Comparison of ENCODE assay signal across 1 cellular context in the genomic region with DNA sequence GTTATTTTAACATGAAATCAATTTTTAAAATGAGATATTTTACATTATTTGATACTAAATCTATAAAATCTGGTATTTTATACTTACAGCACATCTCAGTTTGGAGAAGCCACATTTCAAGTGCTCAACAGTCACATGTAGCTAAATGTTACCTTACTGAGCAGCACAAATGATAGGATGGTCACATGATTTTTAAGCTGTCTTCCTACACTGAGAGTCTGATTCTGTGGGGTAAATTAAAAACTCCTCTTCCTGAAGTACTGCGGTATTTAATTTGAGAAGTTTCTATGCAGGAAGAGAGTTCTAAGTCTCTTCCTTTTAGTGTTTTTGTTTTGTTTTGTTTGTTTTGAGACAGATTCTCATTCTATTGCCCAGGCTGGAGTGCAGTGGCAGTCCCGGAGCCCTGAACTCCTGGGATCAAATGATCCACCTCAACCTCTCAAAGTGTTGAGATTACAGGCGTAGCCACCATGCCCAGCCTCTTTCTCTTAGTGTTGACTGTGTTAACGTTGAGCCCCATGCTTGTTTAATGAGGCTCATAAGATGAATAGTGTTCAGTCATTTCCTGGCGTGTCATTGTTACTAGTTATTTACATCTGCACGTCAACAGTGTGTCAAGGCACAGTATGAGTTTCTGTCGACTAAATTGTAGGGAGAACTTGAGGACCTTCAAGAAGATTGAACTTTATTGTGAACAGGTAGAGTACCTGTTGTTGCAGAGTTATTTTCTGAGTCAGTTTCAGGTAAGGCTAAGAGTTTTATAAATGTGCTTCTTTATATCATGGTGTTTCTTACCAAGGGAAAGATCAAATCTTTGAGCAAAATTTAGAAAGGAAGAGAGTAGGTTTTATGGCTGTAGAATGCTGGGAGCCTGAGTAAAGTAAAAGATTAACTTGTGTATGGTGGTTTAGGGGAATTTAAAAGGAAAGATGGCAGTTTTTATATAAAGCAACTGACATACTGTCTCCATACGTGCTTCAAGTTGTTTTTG.
TF ChIP-seq lines count a peak whose summit lies in the region.

No MANE protein-coding gene starts in this region.

TF ChIP-seq in SK-N-SH, 30 proteins besides CTCF, POLR2A, EP300 and RAD21:
- TF ChIP-seq, protein P1, sequence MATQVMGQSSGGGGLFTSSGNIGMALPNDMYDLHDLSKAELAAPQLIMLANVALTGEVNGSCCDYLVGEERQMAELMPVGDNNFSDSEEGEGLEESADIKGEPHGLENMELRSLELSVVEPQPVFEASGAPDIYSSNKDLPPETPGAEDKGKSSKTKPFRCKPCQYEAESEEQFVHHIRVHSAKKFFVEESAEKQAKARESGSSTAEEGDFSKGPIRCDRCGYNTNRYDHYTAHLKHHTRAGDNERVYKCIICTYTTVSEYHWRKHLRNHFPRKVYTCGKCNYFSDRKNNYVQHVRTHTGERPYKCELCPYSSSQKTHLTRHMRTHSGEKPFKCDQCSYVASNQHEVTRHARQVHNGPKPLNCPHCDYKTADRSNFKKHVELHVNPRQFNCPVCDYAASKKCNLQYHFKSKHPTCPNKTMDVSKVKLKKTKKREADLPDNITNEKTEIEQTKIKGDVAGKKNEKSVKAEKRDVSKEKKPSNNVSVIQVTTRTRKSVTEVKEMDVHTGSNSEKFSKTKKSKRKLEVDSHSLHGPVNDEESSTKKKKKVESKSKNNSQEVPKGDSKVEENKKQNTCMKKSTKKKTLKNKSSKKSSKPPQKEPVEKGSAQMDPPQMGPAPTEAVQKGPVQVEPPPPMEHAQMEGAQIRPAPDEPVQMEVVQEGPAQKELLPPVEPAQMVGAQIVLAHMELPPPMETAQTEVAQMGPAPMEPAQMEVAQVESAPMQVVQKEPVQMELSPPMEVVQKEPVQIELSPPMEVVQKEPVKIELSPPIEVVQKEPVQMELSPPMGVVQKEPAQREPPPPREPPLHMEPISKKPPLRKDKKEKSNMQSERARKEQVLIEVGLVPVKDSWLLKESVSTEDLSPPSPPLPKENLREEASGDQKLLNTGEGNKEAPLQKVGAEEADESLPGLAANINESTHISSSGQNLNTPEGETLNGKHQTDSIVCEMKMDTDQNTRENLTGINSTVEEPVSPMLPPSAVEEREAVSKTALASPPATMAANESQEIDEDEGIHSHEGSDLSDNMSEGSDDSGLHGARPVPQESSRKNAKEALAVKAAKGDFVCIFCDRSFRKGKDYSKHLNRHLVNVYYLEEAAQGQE (IDR thresholded peaks at IDR 0.05; ENCODE audit: low read depth, low read length): no peak
